Comparison of ENCODE assay signal across 10 cellular contexts in genomic region chr10:23530079-23530478, GRCh38.
A peak's percentile ranks its signal among the peaks of the same experiment; 100 is the strongest.
DNase-seq lines count a peak whose midpoint lies in the region; ATAC-seq and TF ChIP-seq lines count a peak whose summit lies in the region.
"Had no signal": no experiment of that assay in that cellular context is flagged by ENCODE, and none has a peak within 500 bp of the region (broad histone marks: within the 10 kb centered on the region; RNA-seq: fewer than 3 reads in every experiment).

No MANE protein-coding gene starts in this region.

- peaks cover 58% of the 10 kb centered on the region for H3K4me1 Mint-ChIP-seq in stimulated activated naive CD8-positive, alpha-beta T cell treated with anti-CD3 and anti-CD28 coated beads, Interleukin-15, amount 100 ng/mL, for 72 hours

- no peak overlapping the region for H3K27ac Mint-ChIP-seq in stimulated activated naive CD8-positive, alpha-beta T cell treated with anti-CD3 and anti-CD28 coated beads, Interleukin-15, amount 100 ng/mL, for 72 hours

- DNase-seq in AML-193 (lab: John Stamatoyannopoulos, UW), result peak; percentile 34 to 49
- DNase-seq in GM20000 (ENCODE audit: low spot score), result peak; percentile 9
- peak; percentile 18 for DNase-seq in astrocyte of the spinal cord (ENCODE audit: low read depth, low spot score)
- DNase-seq in iris pigment epithelial cell (ENCODE audit: low read depth), result peak; percentile 31
- DNase-seq in NK-92 (lab: John Stamatoyannopoulos, UW; ENCODE audit: unreplicated experiment), result no peak
- no peak for DNase-seq in stimulated activated naive CD8-positive, alpha-beta T cell treated with anti-CD3 and anti-CD28 coated beads, Interleukin-15, amount 100 ng/mL, for 72 hours
- no peak for DNase-seq in NOMO-1 treated with DMSO at 0.1 percent for 48 hours (lab: John Stamatoyannopoulos, UW; ENCODE audit: unreplicated experiment)
- no peak for DNase-seq in cerebellar cortex (ENCODE audit: low spot score)
- DNase-seq: aorta, left colon had no signal

- no peak for ATAC-seq in stimulated activated naive CD8-positive, alpha-beta T cell treated with anti-CD3 and anti-CD28 coated beads, Interleukin-15, amount 100 ng/mL, for 72 hours
- ATAC-seq: left colon had no signal

- no peak overlapping the region for H3K4me3 ChIP-seq in astrocyte of the spinal cord (ENCODE audit: low read depth, low read length)

- H3K4me3 Mint-ChIP-seq in stimulated activated naive CD8-positive, alpha-beta T cell treated with anti-CD3 and anti-CD28 coated beads, Interleukin-15, amount 100 ng/mL, for 72 hours, result no peak overlapping the region

- TF ChIP-seq CTCF in GM20000 (IDR thresholded peaks at IDR 0.05; ENCODE audit: extremely low read depth, missing control alignments), result no peak
- TF ChIP-seq CTCF in astrocyte of the spinal cord (IDR thresholded peaks at IDR 0.05; ENCODE audit: low read depth, low read length), result peak; percentile 13

- no peaks in the 10 kb centered on the region for H3K9me3 Mint-ChIP-seq in stimulated activated naive CD8-positive, alpha-beta T cell treated with anti-CD3 and anti-CD28 coated beads, Interleukin-15, amount 100 ng/mL, for 72 hours

- H3K27me3 Mint-ChIP-seq in stimulated activated naive CD8-positive, alpha-beta T cell treated with anti-CD3 and anti-CD28 coated beads, Interleukin-15, amount 100 ng/mL, for 72 hours, result no peaks in the 10 kb centered on the region

- in situ Hi-C loops in astrocyte of the spinal cord (cut with HindIII; ENCODE audit: low sequenced_read_pairs), result no loop called here

Comparison
In these comparisons a context has a peak if more than half of its experiments do, and no peak if none do; other contexts are left out.
1. DNase-seq: peak in AML-193 (2 of 2), GM20000 (single experiment), astrocyte of the spinal cord (single experiment) and iris pigment epithelial cell (single experiment); none in NK-92 (single experiment), stimulated activated naive CD8-positive, alpha-beta T cell treated with anti-CD3 and anti-CD28 coated beads, Interleukin-15, amount 100 ng/mL, for 72 hours (0 of 2), NOMO-1 treated with DMSO at 0.1 percent for 48 hours (single experiment) and cerebellar cortex (single experiment).